ENCODE assay signal across 8 cellular contexts in genomic region chr5:133552925-133553525, GRCh38. TPM values are rescaled to one million over a fixed set of nuclear protein-coding genes. Genes with fewer than 3 reads are reported as not detected.
DNase-seq lines count a peak whose midpoint lies in the region; ATAC-seq and TF ChIP-seq lines count a peak whose summit lies in the region.

No MANE protein-coding gene starts in this region.

- no peaks in the 10 kb centered on the region for H3K36me3 ChIP-seq in A673 (ENCODE audit: insufficient read depth, low read length, poor library complexity, severe bottlenecking)

- no peak overlapping the region for H3K27ac Mint-ChIP-seq in activated B cell treated with CpG ODN at 0.5 μM for 24 hours
- no peak overlapping the region for H3K27ac Mint-ChIP-seq in stimulated activated naive B cell treated with anti-CD40 and anti-IgM and Interleukin-4, amounts not matched to agents 10 μg/mL and 1 μg/mL and 100 μg/mL, for 72 hours

- H3K4me1 ChIP-seq in A673 (ENCODE audit: insufficient read depth, low read length, poor library complexity, severe bottlenecking): no peaks in the 10 kb centered on the region

- H3K9me3 ChIP-seq in A673 (ENCODE audit: low read depth, low read length, poor library complexity, severe bottlenecking): no peaks in the 10 kb centered on the region

- POLR2A ChIA-PET in A673 (lab: Charles Lee; ENCODE audit: low non-redundant PET): no interaction called here
- POLR2A ChIA-PET in activated B cell treated with CpG ODN at 0.5 μM for 24 hours (lab: Charles Lee): interaction anchor here (1.2 kb wide), 1 partner anchor 386 kb away, joined by 3 read pairs; no protein-coding TSS in a partner anchor

- H3K27me3 Mint-ChIP-seq in activated B cell treated with CpG ODN at 0.5 μM for 24 hours: peaks cover 33% of the 10 kb centered on the region
- peaks cover 22 to 27% of the 10 kb centered on the region in 2 donors for H3K27me3 Mint-ChIP-seq in stimulated activated naive B cell treated with anti-CD40 and anti-IgM and Interleukin-4, amounts not matched to agents 10 μg/mL and 1 μg/mL and 100 μg/mL, for 72 hours

- no peaks in the 10 kb centered on the region for H3K36me3 Mint-ChIP-seq in activated B cell treated with CpG ODN at 0.5 μM for 24 hours (ENCODE audit: low read depth)
- H3K36me3 Mint-ChIP-seq in stimulated activated naive B cell treated with anti-CD40 and anti-IgM and Interleukin-4, amounts not matched to agents 10 μg/mL and 1 μg/mL and 100 μg/mL, for 72 hours: no peaks in the 10 kb centered on the region

- peak; percentile 84 for TF ChIP-seq CTCF in A673 (conservative IDR thresholded peaks at IDR 0.05; ENCODE audit: low read depth, low read length)
- TF ChIP-seq CTCF in GM12874 (IDR thresholded peaks at IDR 0.05; ENCODE audit: insufficient read depth, low read depth, low read length): peak; percentile 86
- no peak for TF ChIP-seq CTCF in activated B cell treated with CpG ODN at 0.5 μM for 24 hours (IDR thresholded peaks at IDR 0.05)

- CTCF ChIA-PET in A673 (lab: Charles Lee): interaction anchor here (1.1 kb wide), 1 partner anchor 348 kb away, joined by 4 read pairs; no protein-coding TSS in a partner anchor
- CTCF ChIA-PET in activated B cell treated with CpG ODN at 0.5 μM for 24 hours (lab: Charles Lee): interaction anchor here (0.8 to 1.3 kb wide), 5 partner anchors 317 to 442 kb away, joined by 3 to 7 read pairs (median 3); no protein-coding TSS in a partner anchor

- H3K9me3 Mint-ChIP-seq in activated B cell treated with CpG ODN at 0.5 μM for 24 hours: no peaks in the 10 kb centered on the region
- no peaks in the 10 kb centered on the region for H3K9me3 Mint-ChIP-seq in stimulated activated naive B cell treated with anti-CD40 and anti-IgM and Interleukin-4, amounts not matched to agents 10 μg/mL and 1 μg/mL and 100 μg/mL, for 72 hours

- no TSS peak for BruUV-seq in A673 (replicated peaks; lab: Mats Ljungman, UMichigan)

- H3K27me3 ChIP-seq in A673 (replicated peaks; ENCODE audit: insufficient read depth, low read depth, low read length, poor library complexity): peaks cover 18% of the 10 kb centered on the region

- H3K27ac ChIP-seq in A673 (ENCODE audit: low read depth, low read length, poor library complexity, severe bottlenecking): no peak overlapping the region

- intact Hi-C loops in A673 (cut with micrococcal nuclease; ENCODE audit: unreplicated experiment): loop anchor here (2.0 to 5.0 kb wide), 2 partner anchors 316 to 389 kb away; no protein-coding TSS in a partner anchor
- intact Hi-C loops in activated B cell treated with CpG ODN at 0.5 μM for 24 hours (cut with micrococcal nuclease): loop anchor here (1.0 to 10.0 kb wide), 5 partner anchors 58 to 438 kb away; no protein-coding TSS in a partner anchor

- DNase-seq in A673 (ENCODE audit: low spot score): peak; percentile 76
- DNase-seq in M059J (ENCODE audit: low read depth): peak; percentile 49
- DNase-seq in activated B cell treated with CpG ODN at 0.5 μM for 24 hours: peak; percentile 46
- DNase-seq in central memory CD4-positive, alpha-beta T cell: peak; percentile 19
- DNase-seq in medulla oblongata (ENCODE audit: extremely low spot score): peak; percentile 51
- DNase-seq in stimulated activated naive B cell treated with anti-CD40 and anti-IgM and Interleukin-4, amounts not matched to agents 10 μg/mL and 1 μg/mL and 100 μg/mL, for 72 hours: peak; percentile 42

- H3K4me3 ChIP-seq in A673 (ENCODE audit: low read depth, low read length, poor library complexity, severe bottlenecking): no peak overlapping the region

- ATAC-seq in activated B cell treated with CpG ODN at 0.5 μM for 24 hours (ENCODE audit: low read depth) (peak; percentile 71), HG03565 (IDR thresholded peaks at IDR 0.05; ENCODE audit: unreplicated experiment) (no peak)
- peak; percentile 85 to 88 for ATAC-seq in stimulated activated naive B cell treated with anti-CD40 and anti-IgM and Interleukin-4, amounts not matched to agents 10 μg/mL and 1 μg/mL and 100 μg/mL, for 72 hours (replicated peaks)

- no peak overlapping the region for H3K4me3 Mint-ChIP-seq in activated B cell treated with CpG ODN at 0.5 μM for 24 hours
- no peak overlapping the region for H3K4me3 Mint-ChIP-seq in stimulated activated naive B cell treated with anti-CD40 and anti-IgM and Interleukin-4, amounts not matched to agents 10 μg/mL and 1 μg/mL and 100 μg/mL, for 72 hours

- no peaks in the 10 kb centered on the region for H3K4me1 Mint-ChIP-seq in activated B cell treated with CpG ODN at 0.5 μM for 24 hours
- H3K4me1 Mint-ChIP-seq in stimulated activated naive B cell treated with anti-CD40 and anti-IgM and Interleukin-4, amounts not matched to agents 10 μg/mL and 1 μg/mL and 100 μg/mL, for 72 hours: peaks cover 0 to 8% of the 10 kb centered on the region in 2 donors

RNA-seq across cellular contexts. Expression of gene FSTL4, which starts 59.3 kb away (rescaled TPM):
- 0.46 and 0.86 TPM in 2 replicates for total RNA-seq in A673 (2021)
- total RNA-seq in M059J (2014; rRNA removed; shearing (Covaris generic)): not detected in 2 replicates
- 1.5 and 1.7 TPM in 2 replicates for total RNA-seq in activated B cell treated with CpG ODN at 0.5 μM for 24 hours

Comparison
In these comparisons a context has a peak if more than half of its experiments do, and no peak if none do; other contexts are left out.
1. DNase-seq: peak in every context shown above with its lines; median percentile 76 in A673; 51 in medulla oblongata; 49 in M059J; 46 in activated B cell treated with CpG ODN at 0.5 μM for 24 hours; 42 in stimulated activated naive B cell treated with anti-CD40 and anti-IgM and Interleukin-4, amounts not matched to agents 10 μg/mL and 1 μg/mL and 100 μg/mL, for 72 hours; 19 in central memory CD4-positive, alpha-beta T cell.